ENCODE assay signal across 20 cellular contexts in genomic region chr6:40352527-40353170, GRCh38.
DNase-seq lines count a peak whose midpoint lies in the region; ATAC-seq and TF ChIP-seq lines count a peak whose summit lies in the region.
"Had no signal": no experiment of that assay in that cellular context is flagged by ENCODE, and none has a peak within 500 bp of the region (broad histone marks: within the 10 kb centered on the region; RNA-seq: fewer than 3 reads in every experiment).

No MANE protein-coding gene starts in this region.

- no peak overlapping the region for H2AK5ac ChIP-seq in trophoblast cell (ENCODE audit: low read length)

- H4K8ac ChIP-seq in trophoblast cell (ENCODE audit: low read depth, low read length) = no peak overlapping the region

- no peak overlapping the region for H2BK120ac ChIP-seq in trophoblast cell (ENCODE audit: insufficient read depth, low read length, poor library complexity)

- H4K91ac ChIP-seq in trophoblast cell (ENCODE audit: low read depth, low read length) = no peak overlapping the region

- no peak overlapping the region for H4K12ac ChIP-seq in trophoblast cell (ENCODE audit: low read depth, low read length)

- peak overlapping the region in 1 of 2 experiments; percentile 44; a peak in 2 of 4 replicates for H3K27ac ChIP-seq in SK-N-SH (ENCODE audit: low read depth in 2 of 2, low read length in 1 of 2)
- H3K27ac ChIP-seq in trophoblast cell (ENCODE audit: low read depth, low read length) = peak overlapping the region; percentile 25
- H3K27ac ChIP-seq: BLaER1, RWPE1 had no signal

- H3K14ac ChIP-seq in trophoblast cell (ENCODE audit: low read length) = no peak overlapping the region

- H3K9ac ChIP-seq in SK-N-SH (no peak overlapping the region), trophoblast cell (ENCODE audit: low read length) (no peak overlapping the region)
- H3K9ac ChIP-seq: BLaER1 had no signal

- 37% methylated on average over 6 of the region's 6 CpGs for WGBS in SK-N-SH (ENCODE audit: low lambda C conversion rate)
- no CpG with 5 or more reads among the region's 6 CpGs for WGBS in trophoblast cell (ENCODE audit: extremely low coverage, insufficient coverage, insufficient read length)

- H3K4me1 ChIP-seq in SK-N-SH (ENCODE audit: control insufficient read depth in 1 of 2, insufficient read depth in 2 of 2, low read depth in 1 of 2, low read length in 1 of 2) (peaks cover 4 to 19% of the 10 kb centered on the region in 2 experiments; a peak in 1 of 4 replicates), trophoblast cell (ENCODE audit: control insufficient read depth in 1 of 2, insufficient read depth in 2 of 2, low read length in 2 of 2) (peaks cover 0 to 19% of the 10 kb centered on the region in 2 experiments)
- H3K4me1 ChIP-seq: BLaER1 had no signal

- no peak overlapping the region for H3K18ac ChIP-seq in trophoblast cell (ENCODE audit: low read length)

- H3K79me2 ChIP-seq in SK-N-SH (ENCODE audit: insufficient read depth) = no peaks in the 10 kb centered on the region
- no peaks in the 10 kb centered on the region for H3K79me2 ChIP-seq in trophoblast cell (ENCODE audit: control insufficient read depth, insufficient read depth, low read length, poor library complexity)

- CTCF ChIA-PET in SK-N-SH (lab: Yijun Ruan, JAX) = interaction anchor here (0.9 kb wide), 1 partner anchor 10 kb away, joined by 4 read pairs; no protein-coding TSS in a partner anchor

- H3K9me3 ChIP-seq in SK-N-SH (no peaks in the 10 kb centered on the region), trophoblast cell (ENCODE audit: insufficient read depth, low read depth, low read length) (peaks cover 2% of the 10 kb centered on the region)
- H3K9me3 ChIP-seq: BLaER1 had no signal

- no peak overlapping the region for H3K23ac ChIP-seq in trophoblast cell (ENCODE audit: low read length)

- peak in 1 of 2 experiments; percentile 17; a peak in 1 of 4 replicates for TF ChIP-seq EP300 in SK-N-SH (IDR thresholded peaks at IDR 0.05; ENCODE audit: borderline replicate concordance in 1 of 2, low read depth in 1 of 2, low read length in 1 of 2)

- no peak for TF ChIP-seq RAD21 in SK-N-SH (IDR thresholded peaks at IDR 0.05; ENCODE audit: low read length)

- H2BK5ac ChIP-seq in trophoblast cell (ENCODE audit: low read depth, low read length, poor library complexity) = no peak overlapping the region

- ATAC-seq in HG02623 (IDR thresholded peaks at IDR 0.05; ENCODE audit: unreplicated experiment) = no peak
- ATAC-seq: PC-3 had no signal

- H3K79me1 ChIP-seq in trophoblast cell (ENCODE audit: low read length) = peaks cover 4% of the 10 kb centered on the region

- H3K27me3 ChIP-seq in SK-N-SH (ENCODE audit: insufficient read depth) (no peaks in the 10 kb centered on the region), trophoblast cell (ENCODE audit: insufficient read depth, low read length) (no peaks in the 10 kb centered on the region)
- H3K27me3 ChIP-seq: BLaER1 had no signal

- DNase-seq in ELR (ENCODE audit: low read depth) = peak; percentile 38
- DNase-seq in SK-N-SH = no peak
- peak; percentile 4 for DNase-seq in iPS-NIHi7 (ENCODE audit: extremely low spot score)
- DNase-seq in trophoblast cell = no peak
- DNase-seq in activated CD8-positive, alpha-beta memory T cell treated with anti-CD3 and anti-CD28 coated beads, Interleukin-2, amount 50 U/mL, for 4 hours = no peak
- no peak for DNase-seq in T-helper 9 cell
- DNase-seq: CD4-positive, alpha-beta memory T cell; DMS53; HFFc6; KG1; MV-4-11; NCI-H1417 treated with DMSO at 0.1 percent for 48 hours; NCI-H187 treated with DMSO at 0.1 percent for 48 hours; NCI-H226; NCI-H524; PC-3; SIG-M5 had no signal

- POLR2A ChIA-PET in SK-N-SH (lab: Yijun Ruan, JAX) = no interaction called here

- TF ChIP-seq CTCF in SK-N-SH (IDR thresholded peaks at IDR 0.05) = no peak

- no peaks in the 10 kb centered on the region for H4K20me1 ChIP-seq in SK-N-SH (ENCODE audit: insufficient read depth)
- H4K20me1 ChIP-seq: BLaER1 had no signal

- H2AFZ ChIP-seq in SK-N-SH (ENCODE audit: low read depth) = no peak overlapping the region
- H2AFZ ChIP-seq in trophoblast cell (ENCODE audit: insufficient read depth, low read length, poor library complexity) = no peak overlapping the region

- H3K4me3 ChIP-seq in SK-N-SH (ENCODE audit: low read depth in 2 of 2, low read length in 1 of 2) = no peak overlapping the region
- no peak overlapping the region for H3K4me3 ChIP-seq in trophoblast cell (ENCODE audit: low read depth, low read length)
- H3K4me3 ChIP-seq: BLaER1 had no signal

- H3K4ac ChIP-seq in trophoblast cell (ENCODE audit: low read depth, low read length) = no peak overlapping the region

- H3F3A ChIP-seq in SK-N-SH (replicated peaks; ENCODE audit: insufficient read depth) = peaks cover 5% of the 10 kb centered on the region

- no peaks in the 10 kb centered on the region for H3K9me2 ChIP-seq in SK-N-SH

- H2BK12ac ChIP-seq in trophoblast cell (ENCODE audit: low read length) = no peak overlapping the region

- H3K36me3 ChIP-seq in SK-N-SH (replicated peaks in 1 of 2; ENCODE audit: control insufficient read depth in 1 of 2, insufficient read depth in 2 of 2, low read length in 1 of 2) = no peaks in the 10 kb centered on the region
- H3K36me3 ChIP-seq in trophoblast cell (ENCODE audit: control insufficient read depth in 1 of 2, insufficient read depth in 2 of 2, low read length in 2 of 2) = no peaks in the 10 kb centered on the region
- H3K36me3 ChIP-seq: BLaER1 had no signal

- H3K4me2 ChIP-seq in SK-N-SH (peak overlapping the region; percentile 33; the same call in 1 of the 2 replicates), trophoblast cell (ENCODE audit: low read length) (peak overlapping the region; percentile 15)
- H3K4me2 ChIP-seq: BLaER1 had no signal

TF ChIP-seq in SK-N-SH, 30 proteins besides CTCF, POLR2A, EP300 and RAD21:
- no peak for TF ChIP-seq TAF1 (IDR thresholded peaks at IDR 0.05; ENCODE audit: borderline replicate concordance, low read depth, low read length)
- TF ChIP-seq ZBTB33 (IDR thresholded peaks at IDR 0.05; ENCODE audit: borderline replicate concordance, low read depth) = no peak
- TF ChIP-seq, protein P1, sequence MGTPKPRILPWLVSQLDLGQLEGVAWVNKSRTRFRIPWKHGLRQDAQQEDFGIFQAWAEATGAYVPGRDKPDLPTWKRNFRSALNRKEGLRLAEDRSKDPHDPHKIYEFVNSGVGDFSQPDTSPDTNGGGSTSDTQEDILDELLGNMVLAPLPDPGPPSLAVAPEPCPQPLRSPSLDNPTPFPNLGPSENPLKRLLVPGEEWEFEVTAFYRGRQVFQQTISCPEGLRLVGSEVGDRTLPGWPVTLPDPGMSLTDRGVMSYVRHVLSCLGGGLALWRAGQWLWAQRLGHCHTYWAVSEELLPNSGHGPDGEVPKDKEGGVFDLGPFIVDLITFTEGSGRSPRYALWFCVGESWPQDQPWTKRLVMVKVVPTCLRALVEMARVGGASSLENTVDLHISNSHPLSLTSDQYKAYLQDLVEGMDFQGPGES (IDR thresholded peaks at IDR 0.05; ENCODE audit: low read depth, low read length) = no peak
- no peak; the same call in 1 of the 2 replicates for TF ChIP-seq TEAD4 (IDR thresholded peaks at IDR 0.05; ENCODE audit: borderline replicate concordance, insufficient read depth)
- TF ChIP-seq NFIC (IDR thresholded peaks at IDR 0.05; ENCODE audit: borderline replicate concordance) = no peak
- 0 out of 2 replicates have a peak, but pooled peaks have one; percentile 30 for TF ChIP-seq JUND (IDR thresholded peaks at IDR 0.05)
- no peak for TF ChIP-seq MEF2A (IDR thresholded peaks at IDR 0.05; ENCODE audit: borderline replicate concordance, low read depth)
- TF ChIP-seq TCF12 (IDR thresholded peaks at IDR 0.05) = peak; percentile 54

Comparison
In these comparisons a context has a peak if more than half of its experiments do, and no peak if none do; other contexts are left out.
1. DNase-seq: peak in ELR (single experiment) and iPS-NIHi7 (single experiment); none in SK-N-SH (single experiment), trophoblast cell (0 of 2), activated CD8-positive, alpha-beta memory T cell treated with anti-CD3 and anti-CD28 coated beads, Interleukin-2, amount 50 U/mL, for 4 hours (single experiment) and T-helper 9 cell (single experiment).